Comparison of ENCODE assay signal across 8 cellular contexts in genomic region chr17:35568561-35568960, GRCh38. TPM values are rescaled to one million over a fixed set of nuclear protein-coding genes. Genes with fewer than 3 reads are reported as not detected.
DNase-seq lines count a peak whose midpoint lies in the region; ATAC-seq and TF ChIP-seq lines count a peak whose summit lies in the region.

No MANE protein-coding gene starts in this region.

- POLR2A ChIA-PET in Panc1 (lab: Charles Lee): interaction anchor here (0.6 to 1.6 kb wide), 4 partner anchors 9 to 18 kb away, joined by 3 to 5 read pairs (median 4); partner anchors contain the start of gene AP2B1

- peak; percentile 55 for DNase-seq in DMS53 (lab: John Stamatoyannopoulos, UW)
- no peak for DNase-seq in DMS53 treated with DMSO at 0.1 percent for 48 hours (lab: John Stamatoyannopoulos, UW; ENCODE audit: unreplicated experiment)
- DNase-seq in Panc1 (ENCODE audit: low read depth, low spot score): no peak
- no peak for DNase-seq in astrocyte of the spinal cord (ENCODE audit: low read depth, low spot score)
- peak; percentile 55 for DNase-seq in left kidney (ENCODE audit: low read depth, low spot score)
- DNase-seq in stimulated activated CD8-positive, alpha-beta memory T cell treated with anti-CD3 and anti-CD28 coated beads, Interleukin-4, amount 100 ng/mL, for 48 hours: peak; percentile 60
- DNase-seq in hippocampal formation (lab: John Stamatoyannopoulos, UW): no peak

- CTCF ChIA-PET in Panc1 (lab: Charles Lee): interaction anchor here (0.6 to 0.7 kb wide), 2 partner anchors 18 to 27 kb away, joined by 3 read pairs; partner anchors contain the start of gene AP2B1

- TF ChIP-seq CTCF in Panc1 (IDR thresholded peaks at IDR 0.05) (no peak), astrocyte of the spinal cord (IDR thresholded peaks at IDR 0.05; ENCODE audit: low read depth, low read length) (no peak)

- ATAC-seq in Panc1 (peak; percentile 74), GM18861 (IDR thresholded peaks at IDR 0.05; ENCODE audit: unreplicated experiment) (no peak)

- in situ Hi-C loops in Panc1 (cut with HindIII; ENCODE audit: low pct_unique_long_range_greater_than_20kb, low sequenced_read_pairs): no loop called here
- in situ Hi-C loops in astrocyte of the spinal cord (cut with HindIII; ENCODE audit: low sequenced_read_pairs): no loop called here

- no TSS peak for BruUV-seq in Panc1 (replicated peaks; lab: Mats Ljungman, UMichigan)

- intact Hi-C loops in Panc1 (cut with micrococcal nuclease; ENCODE audit: unreplicated experiment): no loop called here

- peaks cover 6% of the 10 kb centered on the region; the same call in 1 of the 2 replicates for H3K36me3 ChIP-seq in Panc1 (ENCODE audit: control insufficient read depth, insufficient read depth, low read length)

- H3K27me3 ChIP-seq in Panc1 (ENCODE audit: control insufficient read depth, insufficient read depth, low read length): no peaks in the 10 kb centered on the region

- peaks cover 12% of the 10 kb centered on the region for H3K4me1 ChIP-seq in Panc1 (ENCODE audit: control insufficient read depth, insufficient read depth, low read length)

- peak overlapping the region; percentile 96 to 98 for H3K4me3 ChIP-seq in Panc1 (ENCODE audit: low read depth in 2 of 2, low read length in 2 of 2)
- peak overlapping the region; percentile 90 for H3K4me3 ChIP-seq in astrocyte of the spinal cord (ENCODE audit: low read depth, low read length)

- H3K27ac ChIP-seq in Panc1 (ENCODE audit: low read length): peak overlapping the region; percentile 97

- no peaks in the 10 kb centered on the region for H3K9me3 ChIP-seq in Panc1 (ENCODE audit: control insufficient read depth, insufficient read depth, low read depth, low read length)

RNA-seq across cellular contexts. Expression of gene SLFN14, which starts 7.9 kb away (rescaled TPM):
- total RNA-seq in Panc1 (2021; ENCODE audit: unreplicated experiment): not detected
- not detected for polyA plus RNA-seq in Panc1 (2012; ENCODE audit: insufficient read length)

RNA-seq across cellular contexts. Expression of gene PEX12, which starts 9.8 kb away (rescaled TPM):
- 6.6 TPM for total RNA-seq in Panc1 (2021; ENCODE audit: unreplicated experiment)
- 5.4 TPM for polyA plus RNA-seq in Panc1 (2012; ENCODE audit: insufficient read length)

RNA-seq across cellular contexts. Expression of gene AP2B1, which starts 18.6 kb away (rescaled TPM):
- total RNA-seq in Panc1 (2021; ENCODE audit: unreplicated experiment): 446 TPM
- 168 TPM for polyA plus RNA-seq in Panc1 (2012; ENCODE audit: insufficient read length)

RNA-seq across cellular contexts. Expression of gene SLFN12L, which starts 31.1 kb away (rescaled TPM):
- 0.33 TPM for total RNA-seq in Panc1 (2021; ENCODE audit: unreplicated experiment)
- polyA plus RNA-seq in Panc1 (2012; ENCODE audit: insufficient read length): not detected

Comparison
In these comparisons a context has a peak if more than half of its experiments do, and no peak if none do; other contexts are left out.
1. DNase-seq: peak in DMS53 (single experiment), left kidney (single experiment) and stimulated activated CD8-positive, alpha-beta memory T cell treated with anti-CD3 and anti-CD28 coated beads, Interleukin-4, amount 100 ng/mL, for 48 hours (single experiment); none in DMS53 treated with DMSO at 0.1 percent for 48 hours (single experiment), Panc1 (single experiment), astrocyte of the spinal cord (single experiment) and hippocampal formation (0 of 2).